In the genomic region with DNA sequence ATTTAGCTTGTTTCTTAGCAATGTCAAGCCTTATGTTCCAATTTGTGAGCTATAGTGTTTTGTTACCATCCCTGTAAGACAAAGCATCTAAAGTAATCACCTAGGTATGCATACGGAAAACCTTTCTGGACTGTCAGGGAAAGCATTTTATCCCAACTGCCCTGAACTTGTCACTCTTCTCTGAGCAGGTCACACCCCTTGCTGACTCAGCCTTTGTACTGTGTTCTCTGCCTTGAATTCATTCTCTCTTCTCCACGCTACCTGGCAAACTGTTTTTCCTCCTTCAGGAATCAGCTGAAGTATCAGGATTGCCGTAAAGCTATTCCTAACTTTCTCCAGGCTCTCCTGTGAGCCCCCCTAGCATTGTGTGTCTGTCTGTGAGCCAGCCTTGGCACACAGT, we compare ENCODE assay signal across 12 cellular contexts. TPM values are rescaled to one million over a fixed set of nuclear protein-coding genes. Genes with fewer than 3 reads are reported as not detected.
A peak's percentile ranks its signal among the peaks of the same experiment; 100 is the strongest.
DNase-seq lines count a peak whose midpoint lies in the region; ATAC-seq, FAIRE-seq and TF ChIP-seq lines count a peak whose summit lies in the region.
"Had no signal": no experiment of that assay in that cellular context is flagged by ENCODE, and none has a peak within 500 bp of the region (broad histone marks: within the 10 kb centered on the region; RNA-seq: fewer than 3 reads in every experiment).

No MANE protein-coding gene starts in this region.

- no peak for TF ChIP-seq POLR2A in gastrocnemius medialis (IDR thresholded peaks at IDR 0.05)

- intact Hi-C loops in kidney (cut with DNase I) = no loop called here
- intact Hi-C loops in gastrocnemius medialis (cut with DNase I; ENCODE audit: low total_unique reads) = loop anchor here (5.0 kb wide), 1 partner anchor 51 kb away; no protein-coding TSS in a partner anchor

- ATAC-seq in gastrocnemius medialis = peak; percentile 52 to 64

- H3K27ac ChIP-seq in kidney (ENCODE audit: low read depth in 2 of 2, low read length in 2 of 2) (peak overlapping the region; percentile 33 to 53), gastrocnemius medialis (peak overlapping the region; percentile 78 to 85 (median 82))

- H3K4me3 Mint-ChIP-seq in HFFc6 = 0 out of 2 replicates have a peak overlapping the region, but pooled peaks have one; percentile 2
- H3K4me3 Mint-ChIP-seq: memory B cell had no signal

- peaks cover 1% of the 10 kb centered on the region; the same call in 1 of the 2 replicates for H3K27me3 Mint-ChIP-seq in HFFc6 (ENCODE audit: insufficient read depth)
- H3K27me3 Mint-ChIP-seq: memory B cell had no signal

- H3K9me3 ChIP-seq in kidney (ENCODE audit: control insufficient read depth in 1 of 2, low read length in 2 of 2) = no peaks in the 10 kb centered on the region
- no peaks in the 10 kb centered on the region for H3K9me3 ChIP-seq in gastrocnemius medialis

- no peak overlapping the region; the same call in 1 of the 2 replicates for H3K27ac Mint-ChIP-seq in HFFc6
- H3K27ac Mint-ChIP-seq: memory B cell had no signal

- no peak for DNase-seq in HFFc6
- peak; percentile 38 for DNase-seq in amniotic epithelial cell (ENCODE audit: low read depth)
- DNase-seq in kidney = no peak
- DNase-seq in gastrocnemius medialis = no peak
- DNase-seq in D341Med (ENCODE audit: low spot score) = no peak
- DNase-seq in activated CD8-positive, alpha-beta memory T cell treated with anti-CD3 and anti-CD28 coated beads, Interleukin-2, amount 50 U/mL, for 48 hours = no peak
- no peak for DNase-seq in GDM1 (lab: John Stamatoyannopoulos, UW)
- DNase-seq in NOMO-1 treated with DMSO at 0.1 percent for 48 hours (lab: John Stamatoyannopoulos, UW; ENCODE audit: unreplicated experiment) = no peak
- DNase-seq: central memory CD4-positive, alpha-beta T cell; NCI-H2029 treated with DMSO at 0.1 percent for 48 hours; stimulated activated naive CD4-positive, alpha-beta T cell had no signal

- in situ Hi-C loops in gastrocnemius medialis (cut with MboI; ENCODE audit: low sequenced_read_pairs in 4 of 4) = no loop called here

- H3K36me3 ChIP-seq in kidney (ENCODE audit: control insufficient read depth in 1 of 2, insufficient read depth in 2 of 2, low read length in 2 of 2) = no peaks in the 10 kb centered on the region
- no peaks in the 10 kb centered on the region for H3K36me3 ChIP-seq in gastrocnemius medialis

- H3K27me3 ChIP-seq in gastrocnemius medialis = no peaks in the 10 kb centered on the region

- TF ChIP-seq CTCF in HFFc6 (IDR thresholded peaks at IDR 0.05) (no peak), kidney (IDR thresholded peaks at IDR 0.05; ENCODE audit: borderline replicate concordance, extremely low read depth, insufficient read depth) (no peak), gastrocnemius medialis (IDR thresholded peaks at IDR 0.05 in 4 of 5, conservative IDR thresholded peaks at IDR 0.05 in 1 of 5) (no peak)

- H3K4me3 ChIP-seq in kidney (ENCODE audit: low read length in 2 of 2) = no peak overlapping the region
- H3K4me3 ChIP-seq in gastrocnemius medialis = no peak overlapping the region

- no peak for FAIRE-seq in kidney (lab: Jason Lieb, UNC)

- H3K4me1 ChIP-seq in kidney (ENCODE audit: control insufficient read depth in 1 of 2, insufficient read depth in 1 of 2, low read depth in 1 of 2, low read length in 2 of 2) = peaks cover 42 to 45% of the 10 kb centered on the region in 2 donors
- H3K4me1 ChIP-seq in gastrocnemius medialis = peaks cover 65 to 73% of the 10 kb centered on the region in 2 donors

- 0 out of 2 replicates have a peak, but pooled peaks cover 4% of the 10 kb centered on the region for H3K36me3 Mint-ChIP-seq in HFFc6 (ENCODE audit: low read depth)
- H3K36me3 Mint-ChIP-seq: memory B cell had no signal

- no peak overlapping the region for H3K9ac ChIP-seq in kidney (ENCODE audit: low read length in 2 of 2)

- H3K4me1 Mint-ChIP-seq in HFFc6 (ENCODE audit: low read depth) = peaks cover 47% of the 10 kb centered on the region
- H3K4me1 Mint-ChIP-seq: memory B cell had no signal

- H3K9me3 Mint-ChIP-seq in HFFc6 = no peaks in the 10 kb centered on the region
- H3K9me3 Mint-ChIP-seq: memory B cell had no signal

RNA-seq across cellular contexts. Expression of a gene that starts 54.2 kb away (rescaled TPM):
- 10 to 100 TPM; 35.4 to 42.3 (median 39.1) TPM for total RNA-seq in HFFc6 (2021; fragmentation: NEBNext Ultra II Directional; extraction: Animal tissue kit (Norgen Biotek cat#: 25700))
- total RNA-seq in kidney (91.5 TPM), gastrocnemius medialis (10 to 100 TPM; 21.7 to 36.5 (median 29.0) TPM)
- polyA plus RNA-seq in kidney (ENCODE audit: insufficient read depth, low read depth, low replicate concordance) = 14.9 TPM
